Comparison of ENCODE assay signal across 1 cellular context in genomic region chr13:39035799-39036198, GRCh38.
TF ChIP-seq lines count a peak whose summit lies in the region.

No MANE protein-coding gene starts in this region.

TF ChIP-seq in SK-N-SH treated with all-trans-retinoic acid at 6 μM for 48 hours, 23 proteins besides CTCF, POLR2A, EP300 and RAD21 (continued from another document):
- TF ChIP-seq CSRNP3 (CRISPR knock-in tag; IDR thresholded peaks at IDR 0.05) (no peak), TOX (CRISPR knock-in tag; IDR thresholded peaks at IDR 0.05; ENCODE audit: borderline replicate concordance) (no peak), SNAI2 (CRISPR knock-in tag; IDR thresholded peaks at IDR 0.05) (no peak), RARB (CRISPR knock-in tag; IDR thresholded peaks at IDR 0.05) (no peak), ZFP3 (CRISPR knock-in tag; IDR thresholded peaks at IDR 0.05) (no peak), ZC3H10 (CRISPR knock-in tag; IDR thresholded peaks at IDR 0.05) (no peak), CREB5 (CRISPR knock-in tag; IDR thresholded peaks at IDR 0.05; ENCODE audit: low read depth) (no peak), TCF4 (CRISPR knock-in tag; IDR thresholded peaks at IDR 0.05; ENCODE audit: borderline replicate concordance) (no peak), CSDC2 (CRISPR knock-in tag; IDR thresholded peaks at IDR 0.05) (no peak), ISL1 (CRISPR knock-in tag; IDR thresholded peaks at IDR 0.05) (no peak), OSR1 (CRISPR knock-in tag; IDR thresholded peaks at IDR 0.05) (no peak), ZNF8 (CRISPR knock-in tag; IDR thresholded peaks at IDR 0.05) (no peak), BACH2 (CRISPR knock-in tag; IDR thresholded peaks at IDR 0.05; ENCODE audit: borderline replicate concordance) (no peak)
- TF ChIP-seq, protein P1, sequence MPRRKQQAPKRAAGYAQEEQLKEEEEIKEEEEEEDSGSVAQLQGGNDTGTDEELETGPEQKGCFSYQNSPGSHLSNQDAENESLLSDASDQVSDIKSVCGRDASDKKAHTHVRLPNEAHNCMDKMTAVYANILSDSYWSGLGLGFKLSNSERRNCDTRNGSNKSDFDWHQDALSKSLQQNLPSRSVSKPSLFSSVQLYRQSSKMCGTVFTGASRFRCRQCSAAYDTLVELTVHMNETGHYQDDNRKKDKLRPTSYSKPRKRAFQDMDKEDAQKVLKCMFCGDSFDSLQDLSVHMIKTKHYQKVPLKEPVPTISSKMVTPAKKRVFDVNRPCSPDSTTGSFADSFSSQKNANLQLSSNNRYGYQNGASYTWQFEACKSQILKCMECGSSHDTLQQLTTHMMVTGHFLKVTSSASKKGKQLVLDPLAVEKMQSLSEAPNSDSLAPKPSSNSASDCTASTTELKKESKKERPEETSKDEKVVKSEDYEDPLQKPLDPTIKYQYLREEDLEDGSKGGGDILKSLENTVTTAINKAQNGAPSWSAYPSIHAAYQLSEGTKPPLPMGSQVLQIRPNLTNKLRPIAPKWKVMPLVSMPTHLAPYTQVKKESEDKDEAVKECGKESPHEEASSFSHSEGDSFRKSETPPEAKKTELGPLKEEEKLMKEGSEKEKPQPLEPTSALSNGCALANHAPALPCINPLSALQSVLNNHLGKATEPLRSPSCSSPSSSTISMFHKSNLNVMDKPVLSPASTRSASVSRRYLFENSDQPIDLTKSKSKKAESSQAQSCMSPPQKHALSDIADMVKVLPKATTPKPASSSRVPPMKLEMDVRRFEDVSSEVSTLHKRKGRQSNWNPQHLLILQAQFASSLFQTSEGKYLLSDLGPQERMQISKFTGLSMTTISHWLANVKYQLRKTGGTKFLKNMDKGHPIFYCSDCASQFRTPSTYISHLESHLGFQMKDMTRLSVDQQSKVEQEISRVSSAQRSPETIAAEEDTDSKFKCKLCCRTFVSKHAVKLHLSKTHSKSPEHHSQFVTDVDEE (CRISPR knock-in tag; IDR thresholded peaks at IDR 0.05) = no peak
TF ChIP-seq in SK-N-SH treated with all-trans-retinoic acid at 6 μM for 48 hours: peak in this region for 0.
